In the genomic region with DNA sequence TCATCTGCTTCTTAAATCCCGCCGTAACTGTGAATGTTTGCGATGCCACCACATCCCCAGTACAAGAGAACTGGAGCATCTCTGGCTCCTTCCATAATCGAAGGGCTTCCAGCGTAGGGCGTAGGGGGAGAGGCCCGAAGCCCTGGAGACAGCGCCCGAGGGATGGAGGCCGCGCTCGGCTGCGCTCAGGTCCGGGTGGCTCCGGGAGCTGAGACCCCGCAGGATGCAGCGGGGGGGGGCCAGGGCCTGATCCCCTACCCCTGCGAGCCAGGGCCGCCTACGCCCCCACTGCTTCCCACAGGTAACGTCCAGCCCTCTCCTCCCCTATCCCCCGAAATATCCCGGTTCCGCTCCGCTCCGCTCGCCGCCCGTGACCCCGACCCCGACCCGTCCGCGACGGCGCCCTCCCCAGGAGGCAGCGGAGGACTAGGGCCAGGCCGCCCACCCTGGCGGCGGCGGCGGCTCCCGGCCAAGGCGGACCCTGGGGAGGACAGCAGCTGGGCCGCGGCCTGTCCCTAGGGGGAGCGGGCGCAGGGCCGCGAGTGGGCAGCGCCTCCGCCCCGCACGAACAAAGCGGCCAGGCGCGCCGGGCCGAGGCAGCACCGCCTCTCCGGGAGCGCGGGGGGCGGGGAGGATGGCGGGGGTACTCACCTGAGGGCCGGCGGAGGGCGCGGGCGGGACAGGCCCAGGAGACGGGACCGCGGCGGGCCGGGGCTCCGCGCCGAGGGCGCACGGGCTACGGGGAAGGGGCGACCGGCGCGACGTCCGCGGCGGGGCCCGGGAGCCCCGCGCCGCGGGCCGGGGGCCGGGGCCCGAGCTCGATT, we compare ENCODE assay signal across 8 cellular contexts. TPM values are rescaled to one million over a fixed set of nuclear protein-coding genes. Genes with fewer than 3 reads are reported as not detected.
DNase-seq lines count a peak whose midpoint lies in the region; ATAC-seq and TF ChIP-seq lines count a peak whose summit lies in the region.

No MANE protein-coding gene starts in this region.

- H3K27ac Mint-ChIP-seq in activated naive CD8-positive, alpha-beta T cell treated with anti-CD3 and anti-CD28 coated beads, Interleukin-2, amount 10 ng/mL, durations not matched to agents 7 days and 5 days = no peak overlapping the region
- no peak overlapping the region for H3K27ac Mint-ChIP-seq in activated T-helper 2 cell treated with anti-CD3 and anti-CD28 coated beads, Interferon-gamma antibody, Interleukin-2, Interleukin-4, amounts not matched to agents 10 μg/mL and 5 μg/mL and 100 μg/mL, durations not matched to agents 14 hours and 24 hours and 36 hours

- intact Hi-C loops in Right ventricle myocardium superior (cut with DNase I) = loop anchor here (10.0 kb wide), 1 partner anchor 121 kb away; no protein-coding TSS in a partner anchor
- intact Hi-C loops in activated T-helper 2 cell treated with anti-CD3 and anti-CD28 coated beads, Interferon-gamma antibody, Interleukin-2, Interleukin-4, amounts not matched to agents 10 μg/mL and 5 μg/mL and 100 μg/mL, durations not matched to agents 14 hours and 24 hours and 36 hours (cut with micrococcal nuclease) = loop anchor here (5.0 kb wide), 2 partner anchors 383 to 468 kb away; a partner anchor contains a TSS

- no peaks in the 10 kb centered on the region for H3K9me3 Mint-ChIP-seq in activated naive CD8-positive, alpha-beta T cell treated with anti-CD3 and anti-CD28 coated beads, Interleukin-2, amount 10 ng/mL, durations not matched to agents 7 days and 5 days
- no peaks in the 10 kb centered on the region for H3K9me3 Mint-ChIP-seq in activated T-helper 2 cell treated with anti-CD3 and anti-CD28 coated beads, Interferon-gamma antibody, Interleukin-2, Interleukin-4, amounts not matched to agents 10 μg/mL and 5 μg/mL and 100 μg/mL, durations not matched to agents 14 hours and 24 hours and 36 hours

- H2AFZ ChIP-seq in ACC112 (ENCODE audit: low read length, unreplicated experiment) (peak overlapping the region; percentile 77), Loucy (ENCODE audit: low read length) (peak overlapping the region; percentile 2; the same call in 1 of the 2 replicates)

- POLR2A ChIA-PET in activated naive CD8-positive, alpha-beta T cell treated with anti-CD3 and anti-CD28 coated beads, Interleukin-2, amount 10 ng/mL, durations not matched to agents 7 days and 5 days (lab: Charles Lee) = no interaction called here

- H3K36me3 ChIP-seq in ACC112 (ENCODE audit: insufficient read depth, low read length) (no peaks in the 10 kb centered on the region), Loucy (ENCODE audit: insufficient read depth, low read length) (no peaks in the 10 kb centered on the region)

- H3K4me3 Mint-ChIP-seq in activated naive CD8-positive, alpha-beta T cell treated with anti-CD3 and anti-CD28 coated beads, Interleukin-2, amount 10 ng/mL, durations not matched to agents 7 days and 5 days = peak overlapping the region; percentile 27
- no peak overlapping the region for H3K4me3 Mint-ChIP-seq in activated T-helper 2 cell treated with anti-CD3 and anti-CD28 coated beads, Interferon-gamma antibody, Interleukin-2, Interleukin-4, amounts not matched to agents 10 μg/mL and 5 μg/mL and 100 μg/mL, durations not matched to agents 14 hours and 24 hours and 36 hours (ENCODE audit: low read depth)

- ATAC-seq in GM18502 (IDR thresholded peaks at IDR 0.05; ENCODE audit: poor library complexity, unreplicated experiment) (peak; percentile 29), Right ventricle myocardium superior (ENCODE audit: poor library complexity) (peak; percentile 48)
- ATAC-seq in activated naive CD8-positive, alpha-beta T cell treated with anti-CD3 and anti-CD28 coated beads, Interleukin-2, amount 10 ng/mL, durations not matched to agents 7 days and 5 days (ENCODE audit: low read depth) = peak; percentile 18

- TF ChIP-seq CTCF in Loucy (conservative IDR thresholded peaks at IDR 0.05; ENCODE audit: low read length) = no peak

- H3K27me3 ChIP-seq in ACC112 (ENCODE audit: insufficient read depth, low read length) (no peaks in the 10 kb centered on the region), Loucy (ENCODE audit: insufficient read depth, low read length, poor library complexity, severe bottlenecking) (no peaks in the 10 kb centered on the region)

- H3K4me1 Mint-ChIP-seq in activated naive CD8-positive, alpha-beta T cell treated with anti-CD3 and anti-CD28 coated beads, Interleukin-2, amount 10 ng/mL, durations not matched to agents 7 days and 5 days = peaks cover 10% of the 10 kb centered on the region
- H3K4me1 Mint-ChIP-seq in activated T-helper 2 cell treated with anti-CD3 and anti-CD28 coated beads, Interferon-gamma antibody, Interleukin-2, Interleukin-4, amounts not matched to agents 10 μg/mL and 5 μg/mL and 100 μg/mL, durations not matched to agents 14 hours and 24 hours and 36 hours (ENCODE audit: low read depth) = peaks cover 7% of the 10 kb centered on the region

- H3K27me3 Mint-ChIP-seq in activated naive CD8-positive, alpha-beta T cell treated with anti-CD3 and anti-CD28 coated beads, Interleukin-2, amount 10 ng/mL, durations not matched to agents 7 days and 5 days = peaks cover 47% of the 10 kb centered on the region
- H3K27me3 Mint-ChIP-seq in activated T-helper 2 cell treated with anti-CD3 and anti-CD28 coated beads, Interferon-gamma antibody, Interleukin-2, Interleukin-4, amounts not matched to agents 10 μg/mL and 5 μg/mL and 100 μg/mL, durations not matched to agents 14 hours and 24 hours and 36 hours (ENCODE audit: low read depth) = peaks cover 33% of the 10 kb centered on the region

- peak overlapping the region; percentile 45; the same call in 1 of the 2 replicates for H3K27ac ChIP-seq in ACC112 (ENCODE audit: low read depth, low read length)

- H4K20me1 ChIP-seq in Loucy (ENCODE audit: insufficient read depth, low read length, poor library complexity, severe bottlenecking) = peaks cover 4% of the 10 kb centered on the region

- H3K4me1 ChIP-seq in ACC112 (ENCODE audit: control insufficient read depth, insufficient read depth, low read length, unreplicated experiment) = peaks cover 18% of the 10 kb centered on the region
- H3K4me1 ChIP-seq in Loucy (ENCODE audit: insufficient read depth, low read length, poor library complexity, severe bottlenecking) = peaks cover 3% of the 10 kb centered on the region

- H3K4me3 ChIP-seq in ACC112 (ENCODE audit: low read depth, low read length) = peak overlapping the region; percentile 96
- H3K4me3 ChIP-seq in Loucy (ENCODE audit: low read length, poor library complexity, severe bottlenecking) = peak overlapping the region; percentile 70

- peaks cover 61% of the 10 kb centered on the region for H3K79me2 ChIP-seq in ACC112 (ENCODE audit: control insufficient read depth, insufficient read depth, low read length, unreplicated experiment)
- peaks cover 41% of the 10 kb centered on the region for H3K79me2 ChIP-seq in Loucy (ENCODE audit: insufficient read depth, low read length)

- H3K4me2 ChIP-seq in Loucy (ENCODE audit: low read depth, low read length, poor library complexity, severe bottlenecking) = peak overlapping the region; percentile 63

- peak overlapping the region; percentile 58 for H3K9ac ChIP-seq in Loucy (ENCODE audit: low read depth, low read length, poor library complexity, severe bottlenecking)

- H3K36me3 Mint-ChIP-seq in activated naive CD8-positive, alpha-beta T cell treated with anti-CD3 and anti-CD28 coated beads, Interleukin-2, amount 10 ng/mL, durations not matched to agents 7 days and 5 days = no peaks in the 10 kb centered on the region
- H3K36me3 Mint-ChIP-seq in activated T-helper 2 cell treated with anti-CD3 and anti-CD28 coated beads, Interferon-gamma antibody, Interleukin-2, Interleukin-4, amounts not matched to agents 10 μg/mL and 5 μg/mL and 100 μg/mL, durations not matched to agents 14 hours and 24 hours and 36 hours (ENCODE audit: low read depth) = peaks cover 3% of the 10 kb centered on the region

- no peaks in the 10 kb centered on the region for H3K9me2 ChIP-seq in Loucy (replicated peaks; ENCODE audit: low read depth, low read length)

- DNase-seq in activated naive CD8-positive, alpha-beta T cell treated with anti-CD3 and anti-CD28 coated beads, Interleukin-2, amount 10 ng/mL, durations not matched to agents 7 days and 5 days = peak; percentile 34
- DNase-seq in Right ventricle myocardium superior = peak; percentile 65
- DNase-seq in nucleus accumbens (lab: John Stamatoyannopoulos, UW) = peak in 51 of 56 donors; percentile 2 to 72 (median 44)
- DNase-seq in dedifferentiated amniotic fluid mesenchymal stem cell (ENCODE audit: extremely low spot score) = no peak
- no peak for DNase-seq in activated T-helper 2 cell treated with anti-CD3 and anti-CD28 coated beads, Interferon-gamma antibody, Interleukin-2, Interleukin-4, amounts not matched to agents 10 μg/mL and 5 μg/mL and 100 μg/mL, durations not matched to agents 14 hours and 24 hours and 36 hours (ENCODE audit: low spot score)

- no peaks in the 10 kb centered on the region for H3F3A ChIP-seq in Loucy (ENCODE audit: low read depth)

- no peaks in the 10 kb centered on the region for H3K9me3 ChIP-seq in Loucy (ENCODE audit: insufficient read depth, low read depth, low read length)

RNA-seq across cellular contexts. Expression of a gene that starts 0.7 kb away (rescaled TPM):
- total RNA-seq in activated naive CD8-positive, alpha-beta T cell treated with anti-CD3 and anti-CD28 coated beads, Interleukin-2, amount 10 ng/mL, durations not matched to agents 7 days and 5 days = 1 to 10 TPM in 1 of 2 experiments, under 1 TPM in 1; 0.71 to 1.1 TPM
- total RNA-seq in Right ventricle myocardium superior = 34.2 TPM
- 0.48 and 0.80 TPM in 2 replicates for total RNA-seq in activated T-helper 2 cell treated with anti-CD3 and anti-CD28 coated beads, Interferon-gamma antibody, Interleukin-2, Interleukin-4, amounts not matched to agents 10 μg/mL and 5 μg/mL and 100 μg/mL, durations not matched to agents 14 hours and 24 hours and 36 hours

Comparison
In these comparisons a context has a peak if more than half of its experiments do, and no peak if none do; other contexts are left out.
1. DNase-seq: peak in activated naive CD8-positive, alpha-beta T cell treated with anti-CD3 and anti-CD28 coated beads, Interleukin-2, amount 10 ng/mL, durations not matched to agents 7 days and 5 days (single experiment), Right ventricle myocardium superior (single experiment) and nucleus accumbens (51 of 56); none in dedifferentiated amniotic fluid mesenchymal stem cell (single experiment) and activated T-helper 2 cell treated with anti-CD3 and anti-CD28 coated beads, Interferon-gamma antibody, Interleukin-2, Interleukin-4, amounts not matched to agents 10 μg/mL and 5 μg/mL and 100 μg/mL, durations not matched to agents 14 hours and 24 hours and 36 hours (single experiment).
2. RNA of a gene that starts 0.7 kb away (total RNA-seq): 34.2 TPM in Right ventricle myocardium superior (single experiment); 0.71 to 1.1 TPM in activated naive CD8-positive, alpha-beta T cell treated with anti-CD3 and anti-CD28 coated beads, Interleukin-2, amount 10 ng/mL, durations not matched to agents 7 days and 5 days and 0.48 to 0.80 TPM in activated T-helper 2 cell treated with anti-CD3 and anti-CD28 coated beads, Interferon-gamma antibody, Interleukin-2, Interleukin-4, amounts not matched to agents 10 μg/mL and 5 μg/mL and 100 μg/mL, durations not matched to agents 14 hours and 24 hours and 36 hours; every median in the first group is over 10 times any median in the second.
3. Peak in every context shown above with its lines, with median percentiles within 50 percentile points of each other: ATAC-seq.